Comparison of ENCODE assay signal across 8 cellular contexts in the genomic region with DNA sequence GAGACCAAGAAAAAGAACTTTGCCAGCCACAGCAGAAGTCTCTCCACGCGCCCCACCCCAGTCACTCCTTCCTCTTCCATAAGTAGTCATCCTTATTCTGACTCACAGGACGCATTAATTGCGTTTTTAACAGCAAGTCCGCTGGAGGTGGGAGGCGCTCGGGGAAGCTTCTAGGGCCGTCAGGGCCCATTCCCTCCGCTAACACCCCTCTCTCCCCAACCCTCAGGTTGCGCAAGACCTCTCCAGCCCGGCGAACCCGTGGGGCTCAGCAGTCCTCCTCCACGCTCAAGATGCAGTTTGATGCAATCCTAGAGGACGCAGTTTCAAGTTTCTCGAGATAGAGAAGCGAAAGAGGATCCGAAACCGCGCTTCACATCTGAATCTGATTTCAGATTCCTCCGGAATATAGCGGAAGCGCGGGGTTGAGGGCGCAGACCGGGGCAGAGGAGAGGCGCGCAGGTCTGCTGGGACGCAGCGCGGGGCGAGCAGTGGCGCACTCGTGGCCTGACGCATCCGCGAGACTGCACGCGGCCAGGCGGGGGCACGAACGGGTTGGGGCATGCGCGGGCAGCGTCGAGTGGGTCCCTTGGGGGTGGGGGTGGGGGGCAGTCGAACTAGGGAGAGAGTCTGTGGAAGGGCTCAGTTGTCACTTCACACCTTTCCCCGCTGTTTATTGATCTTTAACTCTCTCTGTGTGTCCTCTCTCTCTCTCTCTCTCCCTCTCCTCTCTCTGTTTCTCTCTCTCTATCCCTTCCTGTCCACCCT. TPM values are rescaled to one million over a fixed set of nuclear protein-coding genes. Genes with fewer than 3 reads are reported as not detected.
DNase-seq lines count a peak whose midpoint lies in the region; ATAC-seq and TF ChIP-seq lines count a peak whose summit lies in the region.

No MANE protein-coding gene starts in this region.

- no peak overlapping the region for H3K27ac ChIP-seq in HUES64 (ENCODE audit: low read depth, low read length)
- peak overlapping the region in 1 of 2 experiments; percentile 39; a peak in 2 of 4 replicates for H3K27ac ChIP-seq in SK-N-SH (ENCODE audit: low read depth in 2 of 2, low read length in 1 of 2)
- H3K27ac ChIP-seq in aorta (ENCODE audit: low read depth in 1 of 2, low read length in 2 of 2), result peak overlapping the region in 1 of 2 donors; percentile 7

- peaks cover 35% of the 10 kb centered on the region for H3K27me3 ChIP-seq in HUES64 (ENCODE audit: insufficient read depth, low read length)
- no peaks in the 10 kb centered on the region for H3K27me3 ChIP-seq in SK-N-SH (ENCODE audit: insufficient read depth)
- no peaks in the 10 kb centered on the region for H3K27me3 ChIP-seq in aorta (ENCODE audit: control insufficient read depth in 1 of 2, insufficient read depth in 2 of 2, low read length in 1 of 2)

- no peak for TF ChIP-seq RAD21 in SK-N-SH (IDR thresholded peaks at IDR 0.05; ENCODE audit: low read length)

- CTCF ChIA-PET in SK-N-SH (lab: Yijun Ruan, JAX), result interaction anchor here (0.7 to 12.5 kb wide), 5 partner anchors 8 to 183 kb away, joined by 3 to 250 read pairs (median 6); no protein-coding TSS in a partner anchor

- H3K9ac ChIP-seq in HUES64 (ENCODE audit: low read depth, low read length), result peak overlapping the region; percentile 51; the same call in 1 of the 2 replicates
- peak overlapping the region; percentile 56 for H3K9ac ChIP-seq in SK-N-SH

- intact Hi-C loops in left ventricle myocardium superior (cut with micrococcal nuclease) (no loop called here), posterior cingulate gyrus (cut with DNase I) (loop anchor here (10.0 kb wide), 1 partner anchor 54 kb away; no protein-coding TSS in a partner anchor), aorta (cut with DNase I) (no loop called here)

- no peaks in the 10 kb centered on the region for H3K9me3 ChIP-seq in HUES64 (ENCODE audit: insufficient read depth, low read depth, low read length)
- no peaks in the 10 kb centered on the region for H3K9me3 ChIP-seq in SK-N-SH
- no peaks in the 10 kb centered on the region for H3K9me3 ChIP-seq in aorta (ENCODE audit: control insufficient read depth, low read length)

- H3F3A ChIP-seq in SK-N-SH (replicated peaks; ENCODE audit: insufficient read depth), result no peaks in the 10 kb centered on the region

- H3K36me3 ChIP-seq in HUES64 (ENCODE audit: insufficient read depth, low read length) (no peaks in the 10 kb centered on the region), SK-N-SH (replicated peaks in 1 of 2; ENCODE audit: control insufficient read depth in 1 of 2, insufficient read depth in 2 of 2, low read length in 1 of 2) (no peaks in the 10 kb centered on the region), aorta (ENCODE audit: control insufficient read depth in 1 of 2, insufficient read depth in 2 of 2, low read length in 1 of 2) (no peaks in the 10 kb centered on the region)

- TF ChIP-seq CTCF in SK-N-SH (IDR thresholded peaks at IDR 0.05), result peak; percentile 21; the same call in 1 of the 2 replicates

- peak overlapping the region; percentile 53 for H3K4me3 ChIP-seq in HUES64 (ENCODE audit: low read length)
- peak overlapping the region; percentile 51 to 74 for H3K4me3 ChIP-seq in SK-N-SH (ENCODE audit: low read depth in 2 of 2, low read length in 1 of 2)
- H3K4me3 ChIP-seq in aorta (ENCODE audit: low read length in 2 of 2), result peak overlapping the region; percentile 51 to 90

- ATAC-seq in GM21528 (IDR thresholded peaks at IDR 0.05; ENCODE audit: low FRiP score, unreplicated experiment) (peak; percentile 84), left ventricle myocardium superior (peak; percentile 93), aorta (ENCODE audit: low FRiP score) (peak; percentile 92)

- H3K9me2 ChIP-seq in SK-N-SH, result no peaks in the 10 kb centered on the region

- H2AFZ ChIP-seq in SK-N-SH (ENCODE audit: low read depth), result peak overlapping the region; percentile 69

- DNase-seq in ELR (ENCODE audit: low read depth) (peak; percentile 78), SK-N-SH (peak; percentile 85), amniotic epithelial cell (ENCODE audit: low read depth) (peak; percentile 94), left ventricle myocardium superior (peak; percentile 86), posterior cingulate gyrus (peak; percentile 61 to 95 (median 74)), aorta (peak; percentile 94 to 96)

- no peaks in the 10 kb centered on the region for H4K20me1 ChIP-seq in SK-N-SH (ENCODE audit: insufficient read depth)

- peak overlapping the region; percentile 79 for H3K4me2 ChIP-seq in SK-N-SH

- H3K79me2 ChIP-seq in SK-N-SH (ENCODE audit: insufficient read depth), result no peaks in the 10 kb centered on the region

- 4% methylated on average over 45 of the region's 48 CpGs for WGBS in HUES64
- WGBS in SK-N-SH (ENCODE audit: low lambda C conversion rate), result 5% methylated on average over 43 of the region's 48 CpGs
- WGBS in aorta, 2 donors, result 0 to 1% methylated on average over 47 to 48 of the region's 48 CpGs

- TF ChIP-seq EP300 in SK-N-SH (IDR thresholded peaks at IDR 0.05; ENCODE audit: borderline replicate concordance in 1 of 2, low read depth in 1 of 2, low read length in 1 of 2), result no peak

- POLR2A ChIA-PET in SK-N-SH (lab: Yijun Ruan, JAX), result no interaction called here

- H3K4me1 ChIP-seq in HUES64 (ENCODE audit: insufficient read depth, low read length) (no peaks in the 10 kb centered on the region), SK-N-SH (ENCODE audit: control insufficient read depth in 1 of 2, insufficient read depth in 2 of 2, low read depth in 1 of 2, low read length in 1 of 2) (peaks cover 0 to 7% of the 10 kb centered on the region in 2 experiments; a peak in 1 of 4 replicates), aorta (ENCODE audit: control insufficient read depth in 1 of 2, insufficient read depth in 2 of 2, low read length in 2 of 2) (no peaks in the 10 kb centered on the region)

TF ChIP-seq in SK-N-SH, 30 proteins besides CTCF, POLR2A, EP300 and RAD21:
- TF ChIP-seq TEAD4 (IDR thresholded peaks at IDR 0.05; ENCODE audit: borderline replicate concordance, insufficient read depth), result no peak
- peak; percentile 30; the same call in 1 of the 2 replicates for TF ChIP-seq TCF12 (IDR thresholded peaks at IDR 0.05)
- TF ChIP-seq TAF1 (IDR thresholded peaks at IDR 0.05; ENCODE audit: borderline replicate concordance, low read depth, low read length), result 0 out of 2 replicates have a peak, but pooled peaks have one; percentile 21
- TF ChIP-seq NRF1 (IDR thresholded peaks at IDR 0.05; ENCODE audit: low read depth, low read length), result peak; percentile 58
- TF ChIP-seq, protein P1, sequence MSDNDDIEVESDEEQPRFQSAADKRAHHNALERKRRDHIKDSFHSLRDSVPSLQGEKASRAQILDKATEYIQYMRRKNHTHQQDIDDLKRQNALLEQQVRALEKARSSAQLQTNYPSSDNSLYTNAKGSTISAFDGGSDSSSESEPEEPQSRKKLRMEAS (IDR thresholded peaks at IDR 0.05; ENCODE audit: low read depth), result peak; percentile 94
- 0 out of 2 replicates have a peak, but pooled peaks have one; percentile 14 for TF ChIP-seq MXI1 (IDR thresholded peaks at IDR 0.05; ENCODE audit: low read depth, low read length)
- TF ChIP-seq, protein P2, sequence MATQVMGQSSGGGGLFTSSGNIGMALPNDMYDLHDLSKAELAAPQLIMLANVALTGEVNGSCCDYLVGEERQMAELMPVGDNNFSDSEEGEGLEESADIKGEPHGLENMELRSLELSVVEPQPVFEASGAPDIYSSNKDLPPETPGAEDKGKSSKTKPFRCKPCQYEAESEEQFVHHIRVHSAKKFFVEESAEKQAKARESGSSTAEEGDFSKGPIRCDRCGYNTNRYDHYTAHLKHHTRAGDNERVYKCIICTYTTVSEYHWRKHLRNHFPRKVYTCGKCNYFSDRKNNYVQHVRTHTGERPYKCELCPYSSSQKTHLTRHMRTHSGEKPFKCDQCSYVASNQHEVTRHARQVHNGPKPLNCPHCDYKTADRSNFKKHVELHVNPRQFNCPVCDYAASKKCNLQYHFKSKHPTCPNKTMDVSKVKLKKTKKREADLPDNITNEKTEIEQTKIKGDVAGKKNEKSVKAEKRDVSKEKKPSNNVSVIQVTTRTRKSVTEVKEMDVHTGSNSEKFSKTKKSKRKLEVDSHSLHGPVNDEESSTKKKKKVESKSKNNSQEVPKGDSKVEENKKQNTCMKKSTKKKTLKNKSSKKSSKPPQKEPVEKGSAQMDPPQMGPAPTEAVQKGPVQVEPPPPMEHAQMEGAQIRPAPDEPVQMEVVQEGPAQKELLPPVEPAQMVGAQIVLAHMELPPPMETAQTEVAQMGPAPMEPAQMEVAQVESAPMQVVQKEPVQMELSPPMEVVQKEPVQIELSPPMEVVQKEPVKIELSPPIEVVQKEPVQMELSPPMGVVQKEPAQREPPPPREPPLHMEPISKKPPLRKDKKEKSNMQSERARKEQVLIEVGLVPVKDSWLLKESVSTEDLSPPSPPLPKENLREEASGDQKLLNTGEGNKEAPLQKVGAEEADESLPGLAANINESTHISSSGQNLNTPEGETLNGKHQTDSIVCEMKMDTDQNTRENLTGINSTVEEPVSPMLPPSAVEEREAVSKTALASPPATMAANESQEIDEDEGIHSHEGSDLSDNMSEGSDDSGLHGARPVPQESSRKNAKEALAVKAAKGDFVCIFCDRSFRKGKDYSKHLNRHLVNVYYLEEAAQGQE (IDR thresholded peaks at IDR 0.05; ENCODE audit: low read depth, low read length), result no peak

RNA-seq across cellular contexts. Expression of a gene that starts 37.8 kb away (rescaled TPM):
- polyA plus RNA-seq in HUES64 (2013, experiment 1 of 2), result 272 TPM
- polyA plus RNA-seq in HUES64 (2013, experiment 2 of 2), result 294 TPM
- polyA plus RNA-seq in SK-N-SH (2012; rRNA removed) (1,647 and 1,947 TPM in 2 replicates), aorta (1,000 to 10,000 TPM in 1 of 2 donors, 100 to 1,000 TPM in 1; 698 to 1,028 TPM)
- 1,355 and 1,432 TPM in 2 replicates for polyA plus RNA-seq in SK-N-SH (2012; cell fraction: cytosol; rRNA removed)
- 2,007 and 2,090 TPM in 2 replicates for polyA plus RNA-seq in SK-N-SH (2012; cell fraction: nucleus; rRNA removed)
- total RNA-seq in left ventricle myocardium superior (1,798 TPM), aorta (1,000 to 10,000 TPM in 1 of 2 donors, 100 to 1,000 TPM in 1; 995 to 1,176 TPM)
